8 cellular contexts compared by ENCODE assay signal in the genomic region with DNA sequence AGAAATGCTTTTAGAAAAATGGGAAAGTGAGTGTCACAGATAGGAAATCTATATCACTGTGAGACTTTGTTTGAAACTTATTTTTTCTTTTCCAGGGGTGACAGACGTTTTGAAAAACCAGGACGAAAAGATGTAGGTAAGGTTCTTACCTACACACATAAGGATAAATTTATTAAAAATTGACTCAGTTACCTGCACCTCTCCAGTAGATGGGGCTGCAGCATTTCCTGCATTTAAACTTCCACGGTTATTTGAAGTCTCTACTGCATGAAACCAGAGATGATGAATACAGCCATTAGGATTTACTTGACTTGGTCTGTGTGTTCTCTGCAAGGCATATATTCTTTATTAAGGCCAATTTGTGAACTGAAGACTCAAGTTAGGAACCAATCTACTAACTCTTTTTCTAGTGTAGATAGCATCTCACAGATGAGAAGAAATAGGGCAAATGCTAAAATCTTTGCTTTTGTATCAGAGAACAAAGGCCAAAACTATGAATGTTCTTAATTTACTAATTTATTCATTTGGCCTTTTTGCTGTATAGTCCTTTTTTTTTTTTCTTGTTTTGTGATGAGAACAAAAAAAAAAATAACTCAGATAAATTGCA. TPM values are rescaled to one million over a fixed set of nuclear protein-coding genes. Genes with fewer than 3 reads are reported as not detected.
DNase-seq lines count a peak whose midpoint lies in the region; ATAC-seq, FAIRE-seq and TF ChIP-seq lines count a peak whose summit lies in the region.

No MANE protein-coding gene starts in this region.

- no peaks in the 10 kb centered on the region for H3K9me3 ChIP-seq in endodermal cell (ENCODE audit: control insufficient read depth, low read length)
- H3K9me3 ChIP-seq in parathyroid adenoma (ENCODE audit: control insufficient read depth, low read length), result no peaks in the 10 kb centered on the region

- peaks cover 10% of the 10 kb centered on the region for H3K79me2 ChIP-seq in parathyroid adenoma

- H3K27ac ChIP-seq in endodermal cell (ENCODE audit: low read depth, low read length) (no peak overlapping the region), parathyroid adenoma (no peak overlapping the region)

- 79 to 85% methylated on average over 1 to 3 of the region's 3 CpGs for WGBS in endodermal cell (ENCODE audit: insufficient coverage in 1 of 2, insufficient read length in 1 of 2), 2 experiments

- TF ChIP-seq CTCF in endodermal cell (conservative IDR thresholded peaks at IDR 0.05) (peak; percentile 79), parathyroid adenoma (IDR thresholded peaks at IDR 0.05) (peak; percentile 78)

- H3K27me3 ChIP-seq in endodermal cell (ENCODE audit: control insufficient read depth, insufficient read depth, low read length, poor library complexity, severe bottlenecking), result no peaks in the 10 kb centered on the region
- no peaks in the 10 kb centered on the region for H3K27me3 ChIP-seq in parathyroid adenoma (ENCODE audit: control insufficient read depth, insufficient read depth, low read length)

- H3K4me3 ChIP-seq in endodermal cell (ENCODE audit: low read length) (no peak overlapping the region), parathyroid adenoma (ENCODE audit: low read depth, low read length) (no peak overlapping the region)

- H2AFZ ChIP-seq in parathyroid adenoma, result no peak overlapping the region

- peaks cover 38% of the 10 kb centered on the region for H3K36me3 Mint-ChIP-seq in endodermal cell (ENCODE audit: low read depth)

- no peak for ATAC-seq in GM21390 (IDR thresholded peaks at IDR 0.05; ENCODE audit: unreplicated experiment)

- no peak overlapping the region for H3K9ac ChIP-seq in endodermal cell (ENCODE audit: extremely low read depth, low read length, poor library complexity, severe bottlenecking)
- H3K9ac ChIP-seq in parathyroid adenoma, result no peak overlapping the region

- DNase-seq in NCI-H1417 (lab: John Stamatoyannopoulos, UW) (peak in 2 of 3 experiments; percentile 13 to 64), NCI-H1417 treated with DMSO at 0.1 percent for 48 hours (lab: John Stamatoyannopoulos, UW) (no peak), HTR-8/SVneo (ENCODE audit: insufficient read length, low spot score) (peak; percentile 36), T follicular helper cell (ENCODE audit: low read depth) (peak; percentile 15), endodermal cell (peak; percentile 55)
- no peak for DNase-seq in activated CD4-positive, CD25-positive, alpha-beta regulatory T cell treated with anti-CD3 and anti-CD28 coated beads, Interleukin-2, amount 50 U/mL, for 72 hours

- no peaks in the 10 kb centered on the region for H3K4me1 ChIP-seq in endodermal cell (ENCODE audit: control insufficient read depth, insufficient read depth, low read length)
- peaks cover 2% of the 10 kb centered on the region for H3K4me1 ChIP-seq in parathyroid adenoma

- no peak for FAIRE-seq in HTR-8/SVneo (lab: Jason Lieb, UNC)

- no peaks in the 10 kb centered on the region for H3K27me3 Mint-ChIP-seq in endodermal cell (ENCODE audit: insufficient read depth)

- peaks cover 18% of the 10 kb centered on the region for H3K4me1 Mint-ChIP-seq in endodermal cell

- no peak overlapping the region for H3K4me3 Mint-ChIP-seq in endodermal cell

- H3K9me3 Mint-ChIP-seq in endodermal cell, result no peaks in the 10 kb centered on the region

- H3K4me2 ChIP-seq in parathyroid adenoma (ENCODE audit: low read length), result no peak overlapping the region

- no peak overlapping the region for H3K27ac Mint-ChIP-seq in endodermal cell

- H3K36me3 ChIP-seq in endodermal cell (ENCODE audit: control insufficient read depth, insufficient read depth, low read length) (peaks cover 67% of the 10 kb centered on the region), parathyroid adenoma (ENCODE audit: control insufficient read depth, insufficient read depth, low read length) (no peaks in the 10 kb centered on the region)

RNA-seq across cellular contexts. Expression of gene KCNJ13, which starts 15.0 kb away (rescaled TPM):
- total RNA-seq in endodermal cell, result 1 to 10 TPM in 1 of 2 donors, under 1 TPM in 1; 0.15 to 1.0 TPM
- polyA plus RNA-seq in endodermal cell (2013, experiment 1 of 2), result 0.53 TPM
- polyA plus RNA-seq in endodermal cell (2013, experiment 2 of 2), result 1.4 TPM

Comparison
In these comparisons a context has a peak if more than half of its experiments do, and no peak if none do; other contexts are left out.
1. DNase-seq: peak in NCI-H1417 (2 of 3), HTR-8/SVneo (single experiment), T follicular helper cell (single experiment) and endodermal cell (single experiment); none in NCI-H1417 treated with DMSO at 0.1 percent for 48 hours (single experiment) and activated CD4-positive, CD25-positive, alpha-beta regulatory T cell treated with anti-CD3 and anti-CD28 coated beads, Interleukin-2, amount 50 U/mL, for 72 hours (single experiment).